In the genomic region with DNA sequence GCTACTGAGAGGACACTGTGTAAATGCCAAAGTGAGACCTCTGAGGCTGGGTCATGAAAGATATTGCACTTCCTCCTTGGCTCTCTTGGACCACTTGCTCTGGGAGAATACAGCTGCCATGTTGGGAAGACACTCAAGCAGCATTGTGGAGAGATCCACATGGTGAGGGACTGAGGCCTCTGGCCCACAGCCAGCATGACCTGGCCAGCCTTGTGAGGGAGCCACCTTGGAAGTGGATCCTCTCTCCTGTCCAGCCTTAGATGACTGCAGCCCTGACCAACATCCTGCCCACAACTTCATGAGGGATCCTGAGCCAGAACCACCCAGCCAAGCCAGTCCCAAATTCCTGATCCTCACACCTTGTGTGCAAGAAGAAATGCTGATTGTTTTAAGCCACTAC, we compare ENCODE assay signal across 18 cellular contexts. TPM values are rescaled to one million over a fixed set of nuclear protein-coding genes. Genes with fewer than 3 reads are reported as not detected.
DNase-seq lines count a peak whose midpoint lies in the region; ATAC-seq and TF ChIP-seq lines count a peak whose summit lies in the region.
"Had no signal": no experiment of that assay in that cellular context is flagged by ENCODE, and none has a peak within 500 bp of the region (broad histone marks: within the 10 kb centered on the region; RNA-seq: fewer than 3 reads in every experiment).

No MANE protein-coding gene starts in this region.

- DNase-seq in cardiac muscle cell (ENCODE audit: low read depth in 1 of 2, low spot score in 1 of 2), result no peak
- no peak for DNase-seq in cardiac septum (ENCODE audit: low spot score)
- no peak for DNase-seq in PC-3
- DNase-seq in osteoblast (ENCODE audit: insufficient read length, low spot score, missing footprints), result peak; percentile 58
- no peak for DNase-seq in stimulated activated CD4-positive, alpha-beta T cell treated with anti-CD3 and anti-CD28 coated beads, Interleukin-15, amount 100 ng/mL, for 24 hours
- DNase-seq in EL, result no peak
- DNase-seq in OCI-M2 (lab: John Stamatoyannopoulos, UW; ENCODE audit: unreplicated experiment), result no peak
- DNase-seq: DND-41, Karpas-422, NCI-H1694 treated with DMSO at 0.1 percent for 48 hours, NCI-H2081 treated with DMSO at 0.1 percent for 48 hours, NCI-H446, NCI-H526, OCI-M1 had no signal

- TF ChIP-seq CTCF in cardiac muscle cell (IDR thresholded peaks at IDR 0.05; ENCODE audit: low read depth, low read length) (no peak), PC-3 (conservative IDR thresholded peaks at IDR 0.05; ENCODE audit: low read depth, low read length) (no peak), osteoblast (IDR thresholded peaks at IDR 0.05; ENCODE audit: extremely low read depth, low read depth, low read length) (no peak)

- BruUV-seq in PC-3 (replicated peaks; lab: Mats Ljungman, UMichigan), result no TSS peak

- no peaks in the 10 kb centered on the region for H3K9me3 ChIP-seq in cardiac muscle cell (ENCODE audit: low read depth)
- no peaks in the 10 kb centered on the region for H3K9me3 ChIP-seq in PC-3 (ENCODE audit: low read length)
- H3K9me3 ChIP-seq in osteoblast (ENCODE audit: low read depth, low read length), result no peaks in the 10 kb centered on the region

- H4K20me1 ChIP-seq in PC-3 (ENCODE audit: low read length), result no peaks in the 10 kb centered on the region
- H4K20me1 ChIP-seq in osteoblast (ENCODE audit: insufficient read depth, low read length), result no peaks in the 10 kb centered on the region

- H3F3A ChIP-seq in PC-3 (ENCODE audit: low read length, unreplicated experiment), result no peaks in the 10 kb centered on the region

- intact Hi-C loops in cardiac septum (cut with DNase I) (loop anchor here (1.0 kb wide), 2 partner anchors 26 to 36 kb away; no protein-coding TSS in a partner anchor), PC-3 (cut with micrococcal nuclease) (no loop called here)

- CTCF ChIA-PET in PC-3 (lab: Charles Lee), result no interaction called here

- POLR2A ChIA-PET in PC-3 (lab: Charles Lee; ENCODE audit: unreplicated experiment), result no interaction called here

- H2AFZ ChIP-seq in PC-3 (ENCODE audit: low read length) (no peak overlapping the region), osteoblast (ENCODE audit: low read length) (no peak overlapping the region)

- peak overlapping the region; percentile 93 for H3K27ac ChIP-seq in cardiac muscle cell
- peak overlapping the region; percentile 70 for H3K27ac ChIP-seq in PC-3 (ENCODE audit: low read length)
- no peak overlapping the region for H3K27ac ChIP-seq in osteoblast (ENCODE audit: low read depth, low read length)

- no peak for ATAC-seq in PC-3

- H3K4me1 ChIP-seq in cardiac muscle cell (ENCODE audit: low read depth) (peaks cover 13% of the 10 kb centered on the region), PC-3 (ENCODE audit: insufficient read depth, low read length) (peaks cover 42% of the 10 kb centered on the region), osteoblast (ENCODE audit: insufficient read depth, low read length) (peaks cover 12% of the 10 kb centered on the region)

- no peaks in the 10 kb centered on the region for H3K9me2 ChIP-seq in PC-3 (replicated peaks; ENCODE audit: low read length)

- no peaks in the 10 kb centered on the region for H3K79me2 ChIP-seq in PC-3 (ENCODE audit: low read length)
- no peaks in the 10 kb centered on the region for H3K79me2 ChIP-seq in osteoblast (ENCODE audit: insufficient read depth, low read length)

- H3K27me3 ChIP-seq in cardiac muscle cell (no peaks in the 10 kb centered on the region), PC-3 (ENCODE audit: low read length) (no peaks in the 10 kb centered on the region), osteoblast (ENCODE audit: insufficient read depth, low read length) (no peaks in the 10 kb centered on the region)

- H3K4me3 ChIP-seq in cardiac muscle cell (no peak overlapping the region), PC-3 (ENCODE audit: low read length) (no peak overlapping the region), osteoblast (ENCODE audit: insufficient read depth, low read length) (no peak overlapping the region)

- H3K36me3 ChIP-seq in cardiac muscle cell (no peaks in the 10 kb centered on the region), PC-3 (ENCODE audit: low read depth, low read length) (no peaks in the 10 kb centered on the region; the same call in 1 of the 2 replicates), osteoblast (ENCODE audit: insufficient read depth, low read length) (no peaks in the 10 kb centered on the region)

- H3K4me2 ChIP-seq in PC-3 (ENCODE audit: low read length), result peak overlapping the region; percentile 48; the same call in 1 of the 2 replicates
- H3K4me2 ChIP-seq in osteoblast (ENCODE audit: insufficient read depth, low read length), result no peak overlapping the region

- H3K9ac ChIP-seq in PC-3 (ENCODE audit: low read length), result no peak overlapping the region

RNA-seq across cellular contexts. Expression of a gene that starts 30.4 kb away (rescaled TPM):
- total RNA-seq in cardiac muscle cell (952 and 1,065 TPM in 2 replicates), cardiac septum (7,641 TPM), PC-3 (2014; rRNA removed) (14.6 and 21.6 TPM in 2 replicates), osteoblast (0.36 TPM in 1 of 2 replicates, not detected in the other)
- 829 and 1,030 TPM in 2 replicates for polyA plus RNA-seq in cardiac muscle cell
- total RNA-seq: G401, MCF 10A had no signal
- polyA plus RNA-seq: CD14-positive monocyte, IgD-negative memory B cell had no signal

RNA-seq across cellular contexts. Expression of a gene that starts 46.1 kb away (rescaled TPM):
- total RNA-seq in cardiac muscle cell (1.1 and 1.2 TPM in 2 replicates), cardiac septum (3.5 TPM), PC-3 (2014; rRNA removed) (0.07 and 0.46 TPM in 2 replicates), osteoblast (under 0.01 and 0.29 TPM in 2 replicates)
- 0.61 and 2.3 TPM in 2 replicates for polyA plus RNA-seq in cardiac muscle cell
- total RNA-seq: G401, MCF 10A had no signal
- polyA plus RNA-seq: CD14-positive monocyte, IgD-negative memory B cell had no signal

Comparison
In these comparisons a context has a peak if more than half of its experiments do, and no peak if none do; other contexts are left out.
1. RNA of a gene that starts 30.4 kb away (total RNA-seq): 7,641 TPM in cardiac septum (single experiment) and 952 to 1,065 TPM in cardiac muscle cell; 14.6 to 21.6 TPM in PC-3 and 0.36 TPM in osteoblast; every median in the first group is over 10 times any median in the second.